ENCODE assay signal across 15 cellular contexts in the genomic region with DNA sequence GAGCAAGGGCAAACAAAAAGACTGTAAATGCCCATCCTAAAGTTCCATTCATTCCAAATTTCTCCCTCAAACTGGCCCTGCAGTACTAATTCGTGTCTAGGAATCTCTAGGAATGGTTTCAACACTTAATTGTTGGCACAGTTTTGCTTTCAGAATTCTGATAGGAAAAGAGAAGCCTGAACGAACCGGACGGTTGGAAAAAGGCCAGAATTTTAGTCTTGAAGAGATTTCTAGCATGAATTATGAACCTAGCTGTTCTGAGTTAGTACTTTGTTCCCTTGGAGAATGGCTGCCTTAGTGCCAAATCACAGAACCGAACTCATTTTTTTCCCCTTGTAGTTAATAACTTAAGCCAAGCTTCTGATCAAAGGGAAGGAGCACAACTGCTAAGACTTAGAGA.
A peak's percentile ranks its signal among the peaks of the same experiment; 100 is the strongest.
DNase-seq lines count a peak whose midpoint lies in the region; ATAC-seq and TF ChIP-seq lines count a peak whose summit lies in the region.
"Had no signal": no experiment of that assay in that cellular context is flagged by ENCODE, and none has a peak within 500 bp of the region (broad histone marks: within the 10 kb centered on the region; RNA-seq: fewer than 3 reads in every experiment).

No MANE protein-coding gene starts in this region.

- H3K4me3 Mint-ChIP-seq in HFFc6 = peak overlapping the region; percentile 58; the same call in 1 of the 2 replicates
- H3K4me3 Mint-ChIP-seq: GM23338 had no signal

- no peaks in the 10 kb centered on the region for H3K9me3 Mint-ChIP-seq in HFFc6
- H3K9me3 Mint-ChIP-seq: GM23338 had no signal

- peak overlapping the region; percentile 13 for H3K4me2 ChIP-seq in smooth muscle cell
- H3K4me2 ChIP-seq: GM23338 had no signal

- H3F3A ChIP-seq in smooth muscle cell (ENCODE audit: low read depth) = peaks cover 12% of the 10 kb centered on the region

- TF ChIP-seq CTCF in HFFc6 (IDR thresholded peaks at IDR 0.05) = no peak
- TF ChIP-seq CTCF in body of pancreas (IDR thresholded peaks at IDR 0.05) = no peak
- TF ChIP-seq CTCF in smooth muscle cell (IDR thresholded peaks at IDR 0.05; ENCODE audit: borderline replicate concordance, insufficient read depth, poor library complexity, severe bottlenecking) = no peak

- H3K27ac Mint-ChIP-seq in HFFc6 = peak overlapping the region; percentile 60
- H3K27ac Mint-ChIP-seq: GM23338 had no signal

- H3K36me3 ChIP-seq in body of pancreas (replicated peaks in 1 of 2; ENCODE audit: insufficient read depth in 1 of 2, low read depth in 2 of 2) (no peaks in the 10 kb centered on the region), smooth muscle cell (ENCODE audit: low read depth) (no peaks in the 10 kb centered on the region)
- H3K36me3 ChIP-seq: suprapubic skin had no signal

- H3K27me3 Mint-ChIP-seq in HFFc6 (ENCODE audit: insufficient read depth) = no peaks in the 10 kb centered on the region

- peak; percentile 12 for ATAC-seq in body of pancreas
- no peak for ATAC-seq in GM18498 (IDR thresholded peaks at IDR 0.05; ENCODE audit: unreplicated experiment)
- ATAC-seq: GM23338 had no signal

- H3K4me1 ChIP-seq in body of pancreas (peaks cover 9% of the 10 kb centered on the region), smooth muscle cell (ENCODE audit: low read depth) (peaks cover 33% of the 10 kb centered on the region)

- H3K4me1 Mint-ChIP-seq in HFFc6 (ENCODE audit: low read depth) = peaks cover 71% of the 10 kb centered on the region

- peak overlapping the region; percentile 0 for H2AFZ ChIP-seq in smooth muscle cell (ENCODE audit: low read depth)
- H2AFZ ChIP-seq: GM23338 had no signal

- H3K36me3 Mint-ChIP-seq in HFFc6 (ENCODE audit: low read depth) = no peaks in the 10 kb centered on the region

- no peaks in the 10 kb centered on the region for H3K79me2 ChIP-seq in smooth muscle cell (ENCODE audit: low read depth)

- H3K9me3 ChIP-seq in body of pancreas (no peaks in the 10 kb centered on the region), smooth muscle cell (replicated peaks; ENCODE audit: low read depth) (no peaks in the 10 kb centered on the region)
- H3K9me3 ChIP-seq: suprapubic skin had no signal

- no peak overlapping the region for H3K9ac ChIP-seq in smooth muscle cell (ENCODE audit: low read depth)

- 15 to 27% methylated on average over 5 of the region's 5 CpGs for WGBS in body of pancreas, 2 donors
- 45% methylated on average over 5 of the region's 5 CpGs for WGBS in smooth muscle cell (ENCODE audit: low lambda C conversion rate)

- TF ChIP-seq POLR2A in body of pancreas (IDR thresholded peaks at IDR 0.05) = no peak

- H4K20me1 ChIP-seq in smooth muscle cell (ENCODE audit: low read depth) = no peaks in the 10 kb centered on the region

- intact Hi-C loops in body of pancreas (cut with DNase I) = no loop called here

- H3K4me3 ChIP-seq in body of pancreas (no peak overlapping the region), smooth muscle cell (no peak overlapping the region)
- H3K4me3 ChIP-seq: GM23338, suprapubic skin had no signal

- DNase-seq in HFFc6 = peak; percentile 12
- DNase-seq in body of pancreas = peak in 1 of 4 donors; percentile 7
- peak; percentile 40 for DNase-seq in iris pigment epithelial cell (ENCODE audit: low read depth)
- DNase-seq in smooth muscle cell (lab: John Stamatoyannopoulos, UW; ENCODE audit: unreplicated experiment) = no peak
- DNase-seq in ureter (ENCODE audit: low spot score) = no peak
- no peak for DNase-seq in NCI-H128 (lab: John Stamatoyannopoulos, UW; ENCODE audit: unreplicated experiment)
- DNase-seq: activated naive CD4-positive, alpha-beta T cell; AML-193; anterior cingulate cortex; foreskin melanocyte; NCI-H1105 treated with DMSO at 0.1 percent for 48 hours; NCI-H524 treated with DMSO at 0.1 percent for 48 hours had no signal

- H3K27me3 ChIP-seq in body of pancreas (no peaks in the 10 kb centered on the region), smooth muscle cell (ENCODE audit: low read depth) (no peaks in the 10 kb centered on the region)
- H3K27me3 ChIP-seq: suprapubic skin had no signal

- H3K27ac ChIP-seq in body of pancreas (no peak overlapping the region), smooth muscle cell (ENCODE audit: low read depth) (peak overlapping the region; percentile 77)
- H3K27ac ChIP-seq: suprapubic skin had no signal

Comparison
In these comparisons a context has a peak if more than half of its experiments do, and no peak if none do; other contexts are left out.
1. DNase-seq: peak in HFFc6 (single experiment) and iris pigment epithelial cell (single experiment); none in smooth muscle cell (single experiment), ureter (single experiment) and NCI-H128 (single experiment).